Comparison of ENCODE assay signal across 8 cellular contexts in genomic region chr12:96192926-96193573, GRCh38. TPM values are rescaled to one million over a fixed set of nuclear protein-coding genes. Genes with fewer than 3 reads are reported as not detected.
DNase-seq lines count a peak whose midpoint lies in the region; ATAC-seq and TF ChIP-seq lines count a peak whose summit lies in the region.

No MANE protein-coding gene starts in this region.

- POLR2A ChIA-PET in CD8-positive, alpha-beta T cell (lab: Charles Lee), result no interaction called here

- H3K36me3 ChIP-seq in CD8-positive, alpha-beta T cell (ENCODE audit: insufficient read depth, low read length), result no peaks in the 10 kb centered on the region
- H3K36me3 ChIP-seq in KMS-11 (ENCODE audit: insufficient read depth), result no peaks in the 10 kb centered on the region
- no peaks in the 10 kb centered on the region for H3K36me3 ChIP-seq in parathyroid adenoma (ENCODE audit: control insufficient read depth, insufficient read depth, low read length)

- H3K27ac Mint-ChIP-seq in CD8-positive, alpha-beta T cell, result peak overlapping the region; percentile 95

- peaks cover 28% of the 10 kb centered on the region for H3K4me1 ChIP-seq in CD8-positive, alpha-beta T cell (ENCODE audit: insufficient read depth, low read length)
- H3K4me1 ChIP-seq in KMS-11 (ENCODE audit: low read depth, poor library complexity, severe bottlenecking), result peaks cover 21% of the 10 kb centered on the region
- no peaks in the 10 kb centered on the region for H3K4me1 ChIP-seq in parathyroid adenoma

- peaks cover 47% of the 10 kb centered on the region for H3K4me1 Mint-ChIP-seq in CD8-positive, alpha-beta T cell (ENCODE audit: low read depth)

- H3K27me3 ChIP-seq in CD8-positive, alpha-beta T cell (ENCODE audit: insufficient read depth, low read length), result no peaks in the 10 kb centered on the region
- H3K27me3 ChIP-seq in KMS-11 (ENCODE audit: insufficient read depth, low read depth) (no peaks in the 10 kb centered on the region), parathyroid adenoma (ENCODE audit: control insufficient read depth, insufficient read depth, low read length) (no peaks in the 10 kb centered on the region)

- no peaks in the 10 kb centered on the region for H3K27me3 Mint-ChIP-seq in CD8-positive, alpha-beta T cell (ENCODE audit: low read depth)

- peaks cover 9% of the 10 kb centered on the region for H3K36me3 Mint-ChIP-seq in CD8-positive, alpha-beta T cell

- peak overlapping the region; percentile 87 for H3K4me3 Mint-ChIP-seq in CD8-positive, alpha-beta T cell

- intact Hi-C loops in CD8-positive, alpha-beta T cell (cut with DNase I, micrococcal nuclease), result loop anchor here in 1 of 2 experiments (5.0 to 10.0 kb wide), 3 partner anchors 209 to 712 kb away; partner anchors contain the start of genes CDK17 and NEDD1

- CTCF ChIA-PET in CD8-positive, alpha-beta T cell (lab: Charles Lee), result interaction anchor here (1.3 kb wide), 1 partner anchor 207 kb away, joined by 4 read pairs; the partner anchor contains the start of gene CDK17

- H3K4me2 ChIP-seq in KMS-11 (peak overlapping the region; percentile 86), parathyroid adenoma (ENCODE audit: low read length) (no peak overlapping the region)

- H3K9me3 ChIP-seq in CD8-positive, alpha-beta T cell (ENCODE audit: low read length), result no peaks in the 10 kb centered on the region
- no peaks in the 10 kb centered on the region for H3K9me3 ChIP-seq in parathyroid adenoma (ENCODE audit: control insufficient read depth, low read length)

- H3K79me2 ChIP-seq in KMS-11 (ENCODE audit: insufficient read depth, low read depth), result peaks cover 23% of the 10 kb centered on the region
- no peaks in the 10 kb centered on the region for H3K79me2 ChIP-seq in parathyroid adenoma

- DNase-seq in CD8-positive, alpha-beta T cell, result peak in 1 of 7 experiments; percentile 16
- DNase-seq in coronary artery (ENCODE audit: low spot score), result peak; percentile 69
- no peak for DNase-seq in NK-92 treated with Interleukin-12 subunit alpha and Interleukin-12 subunit beta, amount 100 ng/mL, for 24 hours (lab: John Stamatoyannopoulos, UW)
- DNase-seq in activated CD8-positive, alpha-beta memory T cell treated with anti-CD3 and anti-CD28 coated beads for 24 hours, result no peak
- no peak for DNase-seq in NCI-H2171 treated with DMSO at 0.1 percent for 48 hours (lab: John Stamatoyannopoulos, UW)

- no peaks in the 10 kb centered on the region for H3K9me3 Mint-ChIP-seq in CD8-positive, alpha-beta T cell

- H3K27ac ChIP-seq in CD8-positive, alpha-beta T cell (ENCODE audit: low read depth, low read length), result no peak overlapping the region
- H3K27ac ChIP-seq in KMS-11, result peak overlapping the region; percentile 94
- H3K27ac ChIP-seq in coronary artery, result peak overlapping the region in 1 of 2 donors; percentile 2
- H3K27ac ChIP-seq in parathyroid adenoma, result peak overlapping the region; percentile 71

- H3K9ac ChIP-seq in KMS-11, result peak overlapping the region; percentile 89; the same call in 1 of the 2 replicates
- H3K9ac ChIP-seq in parathyroid adenoma, result no peak overlapping the region

- H4K20me1 ChIP-seq in KMS-11 (ENCODE audit: insufficient read depth), result no peaks in the 10 kb centered on the region

- H2AFZ ChIP-seq in KMS-11 (ENCODE audit: low read depth), result peak overlapping the region; percentile 91; the same call in 1 of the 2 replicates
- peak overlapping the region; percentile 24 for H2AFZ ChIP-seq in parathyroid adenoma

- no peak overlapping the region for H3K4me3 ChIP-seq in CD8-positive, alpha-beta T cell (ENCODE audit: low read depth, low read length)
- H3K4me3 ChIP-seq in KMS-11 (IDR thresholded peaks at IDR 0.05; ENCODE audit: insufficient read depth, low read depth, low read length), result no peak overlapping the region
- H3K4me3 ChIP-seq in coronary artery, result no peak overlapping the region
- H3K4me3 ChIP-seq in parathyroid adenoma (ENCODE audit: low read depth, low read length), result no peak overlapping the region

- no peak for TF ChIP-seq CTCF in CD8-positive, alpha-beta T cell (IDR thresholded peaks at IDR 0.05)
- no peak for TF ChIP-seq CTCF in KMS-11 (conservative IDR thresholded peaks at IDR 0.05; ENCODE audit: low read depth, low read length)
- no peak for TF ChIP-seq CTCF in coronary artery (IDR thresholded peaks at IDR 0.05)
- no peak for TF ChIP-seq CTCF in parathyroid adenoma (IDR thresholded peaks at IDR 0.05)

- ATAC-seq in CD8-positive, alpha-beta T cell, result no peak
- ATAC-seq in HG02885 (IDR thresholded peaks at IDR 0.05; ENCODE audit: poor library complexity, unreplicated experiment), result no peak

RNA-seq across cellular contexts. Expression of gene ELK3, which starts 1.1 kb away (rescaled TPM):
- total RNA-seq in CD8-positive, alpha-beta T cell, result 10 to 100 TPM; 11.2 to 11.6 TPM
